ENCODE assay signal across 2 cellular contexts in the genomic region with DNA sequence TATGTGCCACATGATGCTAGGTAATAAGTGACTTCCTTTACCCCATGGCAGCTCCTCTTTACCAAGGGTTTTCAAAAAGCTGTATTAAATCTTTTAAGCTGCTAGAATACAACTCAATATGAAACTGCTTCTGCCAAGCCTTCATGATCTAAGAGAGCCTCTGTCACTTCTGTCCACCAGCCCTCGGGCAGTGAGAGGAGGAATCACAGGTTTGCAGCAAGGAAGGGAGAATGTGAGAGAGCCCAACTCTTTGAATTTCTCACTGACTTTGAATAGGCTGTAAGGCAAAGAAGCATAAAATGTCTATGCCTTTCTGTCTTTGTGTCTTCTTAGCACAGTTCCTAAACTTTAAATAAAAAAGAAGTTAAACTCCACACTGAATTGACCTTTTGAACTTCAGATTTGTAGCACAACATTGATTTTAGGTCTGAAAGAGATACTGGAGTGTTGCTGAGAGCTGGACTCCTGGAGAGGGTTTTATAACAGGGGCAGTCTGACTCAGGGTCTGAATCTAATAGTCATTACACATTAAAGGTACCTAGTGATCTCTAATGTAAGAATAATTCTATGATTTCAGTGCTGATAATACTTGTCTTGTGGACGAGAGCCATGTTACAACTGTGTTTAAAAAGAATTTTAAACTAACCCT.
TF ChIP-seq lines count a peak whose summit lies in the region.

No MANE protein-coding gene starts in this region.

TF ChIP-seq in liver, 16 proteins besides CTCF, POLR2A, EP300 and RAD21:
- TF ChIP-seq YY1 (IDR thresholded peaks at IDR 0.05) (peak; percentile 23), HNF4A (conservative IDR thresholded peaks at IDR 0.05) (peak; percentile 25 to 48), RXRA (IDR thresholded peaks at IDR 0.05) (peak; percentile 12 to 20)
- TF ChIP-seq, protein P1, sequence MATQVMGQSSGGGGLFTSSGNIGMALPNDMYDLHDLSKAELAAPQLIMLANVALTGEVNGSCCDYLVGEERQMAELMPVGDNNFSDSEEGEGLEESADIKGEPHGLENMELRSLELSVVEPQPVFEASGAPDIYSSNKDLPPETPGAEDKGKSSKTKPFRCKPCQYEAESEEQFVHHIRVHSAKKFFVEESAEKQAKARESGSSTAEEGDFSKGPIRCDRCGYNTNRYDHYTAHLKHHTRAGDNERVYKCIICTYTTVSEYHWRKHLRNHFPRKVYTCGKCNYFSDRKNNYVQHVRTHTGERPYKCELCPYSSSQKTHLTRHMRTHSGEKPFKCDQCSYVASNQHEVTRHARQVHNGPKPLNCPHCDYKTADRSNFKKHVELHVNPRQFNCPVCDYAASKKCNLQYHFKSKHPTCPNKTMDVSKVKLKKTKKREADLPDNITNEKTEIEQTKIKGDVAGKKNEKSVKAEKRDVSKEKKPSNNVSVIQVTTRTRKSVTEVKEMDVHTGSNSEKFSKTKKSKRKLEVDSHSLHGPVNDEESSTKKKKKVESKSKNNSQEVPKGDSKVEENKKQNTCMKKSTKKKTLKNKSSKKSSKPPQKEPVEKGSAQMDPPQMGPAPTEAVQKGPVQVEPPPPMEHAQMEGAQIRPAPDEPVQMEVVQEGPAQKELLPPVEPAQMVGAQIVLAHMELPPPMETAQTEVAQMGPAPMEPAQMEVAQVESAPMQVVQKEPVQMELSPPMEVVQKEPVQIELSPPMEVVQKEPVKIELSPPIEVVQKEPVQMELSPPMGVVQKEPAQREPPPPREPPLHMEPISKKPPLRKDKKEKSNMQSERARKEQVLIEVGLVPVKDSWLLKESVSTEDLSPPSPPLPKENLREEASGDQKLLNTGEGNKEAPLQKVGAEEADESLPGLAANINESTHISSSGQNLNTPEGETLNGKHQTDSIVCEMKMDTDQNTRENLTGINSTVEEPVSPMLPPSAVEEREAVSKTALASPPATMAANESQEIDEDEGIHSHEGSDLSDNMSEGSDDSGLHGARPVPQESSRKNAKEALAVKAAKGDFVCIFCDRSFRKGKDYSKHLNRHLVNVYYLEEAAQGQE (IDR thresholded peaks at IDR 0.05) = no peak

TF ChIP-seq in HepG2, 621 proteins besides CTCF, POLR2A, EP300 and RAD21:
- TF ChIP-seq EED (CRISPR knock-in tag; IDR thresholded peaks at IDR 0.05) = no peak
